10 cellular contexts compared by ENCODE assay signal in genomic region chr4:143377635-143378099, GRCh38. TPM values are rescaled to one million over a fixed set of nuclear protein-coding genes. Genes with fewer than 3 reads are reported as not detected.
DNase-seq lines count a peak whose midpoint lies in the region; ATAC-seq and TF ChIP-seq lines count a peak whose summit lies in the region.
"Had no signal": no experiment of that assay in that cellular context is flagged by ENCODE, and none has a peak within 500 bp of the region (broad histone marks: within the 10 kb centered on the region; RNA-seq: fewer than 3 reads in every experiment).

No MANE protein-coding gene starts in this region.

- peaks cover 59% of the 10 kb centered on the region for H3K4me1 Mint-ChIP-seq in progenitor cell of endocrine pancreas (ENCODE audit: low read depth)

- no peak overlapping the region for H3K4me3 ChIP-seq in breast epithelium

- H3K27me3 Mint-ChIP-seq in progenitor cell of endocrine pancreas, result no peaks in the 10 kb centered on the region

- H3K9me3 Mint-ChIP-seq in progenitor cell of endocrine pancreas (ENCODE audit: low read depth), result no peaks in the 10 kb centered on the region

- H3K36me3 Mint-ChIP-seq in progenitor cell of endocrine pancreas (ENCODE audit: insufficient read depth), result no peaks in the 10 kb centered on the region

- no peaks in the 10 kb centered on the region for H3K36me3 ChIP-seq in breast epithelium

- H3K9me3 ChIP-seq in breast epithelium, result no peaks in the 10 kb centered on the region

- peak; percentile 78 for DNase-seq in MV-4-11 (lab: John Stamatoyannopoulos, UW)
- DNase-seq in progenitor cell of endocrine pancreas (ENCODE audit: low spot score, unreplicated experiment), result no peak
- DNase-seq in NCI-H2081 (lab: John Stamatoyannopoulos, UW), result no peak
- no peak for DNase-seq in NK-92 (lab: John Stamatoyannopoulos, UW; ENCODE audit: unreplicated experiment)
- no peak for DNase-seq in breast epithelium (ENCODE audit: low spot score in 2 of 2)
- no peak for DNase-seq in RKO (ENCODE audit: low spot score)
- DNase-seq: glutamatergic neuron, NCI-H526 had no signal

- no peaks in the 10 kb centered on the region for H3K27me3 ChIP-seq in breast epithelium

- no peak overlapping the region for H3K27ac ChIP-seq in breast epithelium

- ATAC-seq in GM18873 (IDR thresholded peaks at IDR 0.05; ENCODE audit: low FRiP score, unreplicated experiment) (peak; percentile 64), HG02642 (IDR thresholded peaks at IDR 0.05; ENCODE audit: poor library complexity, unreplicated experiment) (peak; percentile 64)

- TF ChIP-seq POLR2A in breast epithelium (IDR thresholded peaks at IDR 0.05), result no peak

- H3K4me3 Mint-ChIP-seq in progenitor cell of endocrine pancreas (ENCODE audit: low read depth), result no peak overlapping the region

- peaks cover 3 to 15% of the 10 kb centered on the region in 2 donors for H3K4me1 ChIP-seq in breast epithelium

- peak overlapping the region; percentile 35 for H3K27ac Mint-ChIP-seq in progenitor cell of endocrine pancreas

- intact Hi-C loops in breast epithelium (cut with DNase I; ENCODE audit: low total_unique reads), result no loop called here

- no peak for TF ChIP-seq CTCF in progenitor cell of endocrine pancreas (IDR thresholded peaks at IDR 0.05; ENCODE audit: unreplicated experiment)
- TF ChIP-seq CTCF in breast epithelium (IDR thresholded peaks at IDR 0.05), result no peak

RNA-seq across cellular contexts. Expression of gene GAB1, which starts 41.0 kb away (rescaled TPM):
- 33.5 and 34.3 TPM in 2 replicates for total RNA-seq in progenitor cell of endocrine pancreas
- 10 to 100 TPM; 24.8 to 67.5 (median 38.7) TPM for total RNA-seq in breast epithelium
